In genomic region chr16:58842156-58842555, GRCh38 we compare ENCODE assay signal across 25 cellular contexts.
A peak's percentile ranks its signal among the peaks of the same experiment; 100 is the strongest.
DNase-seq lines count a peak whose midpoint lies in the region; ATAC-seq, FAIRE-seq and TF ChIP-seq lines count a peak whose summit lies in the region.
"Had no signal": no experiment of that assay in that cellular context is flagged by ENCODE, and none has a peak within 500 bp of the region (broad histone marks: within the 10 kb centered on the region; RNA-seq: fewer than 3 reads in every experiment).

No MANE protein-coding gene starts in this region.

- TF ChIP-seq POLR2A in GM12891 (IDR thresholded peaks at IDR 0.05; ENCODE audit: low read depth, low read length): no peak

- DNase-seq in GM12891 (ENCODE audit: insufficient read length, low spot score) (no peak), NCI-H2107 (lab: John Stamatoyannopoulos, UW) (no peak)
- no peak for DNase-seq in activated naive CD4-positive, alpha-beta T cell treated with anti-CD3 and anti-CD28 coated beads, Interleukin-2, amount 50 U/mL, for 16 hours
- DNase-seq in activated CD4-positive, CD25-positive, alpha-beta regulatory T cell (lab: John Stamatoyannopoulos, UW): no peak
- DNase-seq: adrenal gland; DMS 273 treated with DMSO at 0.1 percent for 48 hours; GDM1; H7; KG1; mesendoderm; naive thymus-derived CD8-positive, alpha-beta T cell; NCI-H1092 treated with DMSO at 0.1 percent for 48 hours; NCI-H524 treated with DMSO at 0.1 percent for 48 hours; OCI-M1; posterior cingulate gyrus; SIG-M5; stomach; upper lobe of left lung; WERI-Rb-1 had no signal

- no peak for FAIRE-seq in GM12891 (lab: Jason Lieb, UNC)

- ATAC-seq in GM18511 (IDR thresholded peaks at IDR 0.05; ENCODE audit: unreplicated experiment) (peak; percentile 69), GM19438 (IDR thresholded peaks at IDR 0.05; ENCODE audit: low read depth, unreplicated experiment) (peak; percentile 36), HG02840 (IDR thresholded peaks at IDR 0.05; ENCODE audit: low FRiP score, unreplicated experiment) (peak; percentile 58), HG03457 (IDR thresholded peaks at IDR 0.05; ENCODE audit: unreplicated experiment) (peak; percentile 75)
- ATAC-seq: esophagus mucosa; gastroesophageal sphincter; naive thymus-derived CD8-positive, alpha-beta T cell had no signal

TF ChIP-seq in GM12891, 5 proteins besides CTCF, POLR2A, EP300 and RAD21:
- no peak for TF ChIP-seq TAF1 (IDR thresholded peaks at IDR 0.05; ENCODE audit: low read depth, low read length)
- no peak for TF ChIP-seq POU2F2 (IDR thresholded peaks at IDR 0.05; ENCODE audit: low read depth, low read length)
- no peak for TF ChIP-seq PAX5 (IDR thresholded peaks at IDR 0.05; ENCODE audit: insufficient read depth, low read length, severe bottlenecking)
- TF ChIP-seq SPI1 (IDR thresholded peaks at IDR 0.05; ENCODE audit: low read depth, low read length): no peak
- TF ChIP-seq POLR2AphosphoS5 (IDR thresholded peaks at IDR 0.05; ENCODE audit: low read depth, low read length): no peak
